25 cellular contexts compared by ENCODE assay signal in genomic region chr1:30694248-30695175, GRCh38. TPM values are rescaled to one million over a fixed set of nuclear protein-coding genes. Genes with fewer than 3 reads are reported as not detected.
DNase-seq lines count a peak whose midpoint lies in the region; FAIRE-seq and TF ChIP-seq lines count a peak whose summit lies in the region.
"Had no signal": no experiment of that assay in that cellular context is flagged by ENCODE, and none has a peak within 500 bp of the region (broad histone marks: within the 10 kb centered on the region; RNA-seq: fewer than 3 reads in every experiment).

No MANE protein-coding gene starts in this region.

- H3K9me2 ChIP-seq in Karpas-422 (replicated peaks; ENCODE audit: insufficient read depth, low read length) = no peaks in the 10 kb centered on the region

- POLR2A ChIA-PET in H1 (lab: Charles Lee; ENCODE audit: partially characterized antibody) = no interaction called here

- H3K9ac ChIP-seq in Karpas-422 (ENCODE audit: low read length) (peak overlapping the region; percentile 12), H1 (replicated peaks in 1 of 4; ENCODE audit: extremely low read depth in 1 of 4, low read depth in 3 of 4, low read length in 3 of 4) (no peak overlapping the region)

- H2BK120ac ChIP-seq in H1 (replicated peaks; ENCODE audit: low read depth, low read length) = no peak overlapping the region

- no peaks in the 10 kb centered on the region for H3K79me1 ChIP-seq in H1 (ENCODE audit: low read depth, low read length)

- no peaks in the 10 kb centered on the region for H4K20me1 ChIP-seq in Karpas-422 (ENCODE audit: insufficient read depth, low read depth, low read length)
- no peaks in the 10 kb centered on the region for H4K20me1 ChIP-seq in H1 (replicated peaks in 1 of 2; ENCODE audit: control insufficient read depth in 1 of 2, insufficient read depth in 2 of 2, low read length in 2 of 2)

- H3K4me1 ChIP-seq in Karpas-422 (ENCODE audit: low read length) (peaks cover 94% of the 10 kb centered on the region), H1 (replicated peaks in 1 of 4; ENCODE audit: control insufficient read depth in 3 of 4, insufficient read depth in 4 of 4, low read length in 3 of 4) (peaks cover 0 to 12% (median 4%) of the 10 kb centered on the region in 4 experiments; a peak in 6 of 7 replicates), esophagus squamous epithelium (peaks cover 0 to 42% (median 14%) of the 10 kb centered on the region in 3 donors)
- H3K4me1 ChIP-seq: Caco-2, SJSA1 had no signal

- H3K27me3 ChIP-seq in Karpas-422 (ENCODE audit: low read length) (no peaks in the 10 kb centered on the region), H1 (replicated peaks in 1 of 4; ENCODE audit: control insufficient read depth in 3 of 4, extremely low read depth in 1 of 4, insufficient read depth in 3 of 4, low read length in 3 of 4) (no peaks in the 10 kb centered on the region), esophagus squamous epithelium (peaks cover 0 to 39% (median 0%) of the 10 kb centered on the region in 4 donors)
- H3K27me3 ChIP-seq: SJSA1 had no signal

- WGBS in H1 (ENCODE audit: extremely low coverage in 1 of 2, insufficient coverage in 1 of 2, insufficient read length in 1 of 2, insufficient replicate concordance in 2 of 2, low coverage in 1 of 2, low lambda C conversion rate in 2 of 2, missing lambda C conversion rate in 1 of 2), 2 experiments = 83% methylated on average over 9 of the region's 9 CpGs; no CpG with 5 or more reads in 1 of the 2 experiments
- WGBS in esophagus squamous epithelium, 2 donors = 78 to 84% methylated on average over 2 to 5 of the region's 9 CpGs

- no peak overlapping the region for H2BK12ac ChIP-seq in H1 (ENCODE audit: low read depth, low read length)

- H2BK15ac ChIP-seq in H1 (ENCODE audit: low read length) = no peak overlapping the region

- H2BK20ac ChIP-seq in H1 (ENCODE audit: low read length) = no peak overlapping the region

- no peak overlapping the region for H3K4ac ChIP-seq in H1 (replicated peaks; ENCODE audit: insufficient read length, low read depth, low read length)

- H3K14ac ChIP-seq in H1 (ENCODE audit: insufficient read length) = no peak overlapping the region

- peak; percentile 50 for DNase-seq in Karpas-422
- peak; percentile 78 for DNase-seq in NCI-H526 treated with DMSO at 0.1 percent for 48 hours (lab: John Stamatoyannopoulos, UW)
- no peak for DNase-seq in H1 (ENCODE audit: low read depth in 1 of 2, low spot score in 2 of 2)
- DNase-seq in retina = peak; percentile 10
- no peak for DNase-seq in esophagus squamous epithelium (lab: John Stamatoyannopoulos, UW)
- DNase-seq in stimulated activated CD4-positive, alpha-beta T cell treated with anti-CD3 and anti-CD28 coated beads, Interleukin-4, amount 100 ng/mL, for 4 hours = no peak
- DNase-seq in iPS-NIHi11 (ENCODE audit: low spot score) = no peak
- DNase-seq: C1 segment of cervical spinal cord; Caco-2; CD8-positive, alpha-beta T cell; DMS79; GF-D8; GOT3; NCI-H1092; NCI-H1417 treated with DMSO at 0.1 percent for 48 hours; NCI-H1694 treated with DMSO at 0.1 percent for 48 hours; NCI-H2081; NCI-H2227 treated with DMSO at 0.1 percent for 48 hours; NCI-H510A; NCI-H748 treated with DMSO at 0.1 percent for 48 hours had no signal

- CTCF ChIA-PET in H1 (lab: Charles Lee; ENCODE audit: partially characterized antibody) = no interaction called here

- H3K4me3 ChIP-seq in Karpas-422 (ENCODE audit: low read length) = peak overlapping the region; percentile 23; the same call in 1 of the 2 replicates
- H3K4me3 ChIP-seq in H1 (ENCODE audit: extremely low read depth in 1 of 4, insufficient read depth in 2 of 4, low read depth in 3 of 4, low read length in 4 of 4) = no peak overlapping the region
- no peak overlapping the region for H3K4me3 ChIP-seq in esophagus squamous epithelium
- H3K4me3 ChIP-seq: SJSA1 had no signal

- no peak overlapping the region for H2AK5ac ChIP-seq in H1 (ENCODE audit: low read depth, low read length)

- peak overlapping the region; percentile 47 for H3K4me2 ChIP-seq in Karpas-422 (ENCODE audit: low read depth, low read length, poor library complexity, severe bottlenecking)
- no peak overlapping the region for H3K4me2 ChIP-seq in H1 (ENCODE audit: insufficient read depth in 1 of 2, low read depth in 2 of 2, low read length in 2 of 2)

- TF ChIP-seq POLR2A in H1 (IDR thresholded peaks at IDR 0.05; ENCODE audit: control extremely low read depth in 1 of 2, low read depth in 2 of 2, low read length in 2 of 2) (no peak), esophagus squamous epithelium (IDR thresholded peaks at IDR 0.05) (no peak)

- H2BK5ac ChIP-seq in H1 (ENCODE audit: low read depth, low read length) = no peak overlapping the region

- no peak overlapping the region for H4K8ac ChIP-seq in H1 (ENCODE audit: extremely low read depth, insufficient read depth, low read length)

- H3K23ac ChIP-seq in H1 (ENCODE audit: insufficient read length) = no peak overlapping the region

- H3K27ac ChIP-seq in Karpas-422 (ENCODE audit: low read length) = peak overlapping the region; percentile 11; the same call in 1 of the 2 replicates
- no peak overlapping the region for H3K27ac ChIP-seq in H1 (ENCODE audit: low read depth, low read length)
- H3K27ac ChIP-seq in esophagus squamous epithelium = peak overlapping the region in 2 of 4 donors; percentile 56 to 60
- H3K27ac ChIP-seq: SJSA1 had no signal

- H4K91ac ChIP-seq in H1 (replicated peaks; ENCODE audit: insufficient read length, low read length) = no peak overlapping the region

- no peak for FAIRE-seq in H1 (lab: Jason Lieb, UNC)
- FAIRE-seq: GM12891 had no signal

- TF ChIP-seq EP300 in H1 (IDR thresholded peaks at IDR 0.05; ENCODE audit: borderline replicate concordance in 1 of 2, low read depth in 2 of 2, low read length in 2 of 2) = no peak

- peaks cover under 1% of the 10 kb centered on the region; the same call in 1 of the 2 replicates for H3K23me2 ChIP-seq in H1 (ENCODE audit: low read depth, low read length)

- H3K9me3 ChIP-seq in Karpas-422 (ENCODE audit: low read length) (no peaks in the 10 kb centered on the region), H1 (ENCODE audit: insufficient read depth in 2 of 2, low read depth in 1 of 2, low read length in 1 of 2) (no peaks in the 10 kb centered on the region), esophagus squamous epithelium (no peaks in the 10 kb centered on the region)
- H3K9me3 ChIP-seq: Caco-2, SJSA1 had no signal

- H4K5ac ChIP-seq in H1 (ENCODE audit: insufficient read length, low read depth, low read length) = no peak overlapping the region

- no peak overlapping the region for H3K18ac ChIP-seq in H1 (ENCODE audit: extremely low read depth, low read length)

- H3K36me3 ChIP-seq in Karpas-422 (ENCODE audit: insufficient read depth, low read length) = no peaks in the 10 kb centered on the region
- no peaks in the 10 kb centered on the region for H3K36me3 ChIP-seq in H1 (ENCODE audit: control insufficient read depth in 2 of 4, insufficient read depth in 4 of 4, low read length in 3 of 4)
- H3K36me3 ChIP-seq in esophagus squamous epithelium = no peaks in the 10 kb centered on the region
- H3K36me3 ChIP-seq: SJSA1 had no signal

- H2AFZ ChIP-seq in Karpas-422 (ENCODE audit: low read length) (no peak overlapping the region), H1 (ENCODE audit: low read length) (no peak overlapping the region)

- no peaks in the 10 kb centered on the region for H3K79me2 ChIP-seq in Karpas-422 (ENCODE audit: low read length)
- no peaks in the 10 kb centered on the region for H3K79me2 ChIP-seq in H1 (ENCODE audit: control insufficient read depth in 1 of 2, insufficient read depth in 2 of 2, low read length in 2 of 2)

- no peak overlapping the region for H3K56ac ChIP-seq in H1 (replicated peaks; ENCODE audit: insufficient read length, low read depth, low read length)

- TF ChIP-seq CTCF in H1 (IDR thresholded peaks at IDR 0.05; ENCODE audit: control extremely low read depth in 1 of 3, insufficient read depth in 1 of 3, low read depth in 1 of 3, low read length in 3 of 3) = no peak
- no peak for TF ChIP-seq CTCF in esophagus squamous epithelium (IDR thresholded peaks at IDR 0.05)

- TF ChIP-seq RAD21 in H1 (IDR thresholded peaks at IDR 0.05 in 1 of 2, conservative IDR thresholded peaks at IDR 0.05 in 1 of 2; ENCODE audit: low read depth in 2 of 2, low read length in 2 of 2) = no peak

- intact Hi-C loops in esophagus squamous epithelium (cut with DNase I) = no loop called here

TF ChIP-seq in H1, 55 proteins besides CTCF, POLR2A, EP300 and RAD21:
- TF ChIP-seq SP1 (IDR thresholded peaks at IDR 0.05; ENCODE audit: low read depth, low read length) (peak; percentile 50; the same call in 1 of the 2 replicates), CREB1 (IDR thresholded peaks at IDR 0.05) (no peak), SRF (IDR thresholded peaks at IDR 0.05; ENCODE audit: low read depth, low read length) (no peak)

RNA-seq across cellular contexts. Expression of gene MATN1, which starts 28.9 kb away (rescaled TPM):
- 0.19 and 1.2 TPM in 2 replicates for total RNA-seq in Karpas-422 (2014; rRNA removed; shearing (Covaris generic); ENCODE audit: low replicate concordance)
- 0.11 and 0.28 TPM in 2 replicates for total RNA-seq in H1 (2021; fragmentation: NEBNext Ultra II Directional; extraction: Animal tissue kit (Norgen Biotek cat#: 25700))
- polyA plus RNA-seq in H1 (2011; rRNA removed) = 0.11 and 0.12 TPM in 2 replicates
- 0.23 TPM for polyA plus RNA-seq in H1 (2011; cell fraction: cytosol; rRNA removed)
- 0.19 TPM for polyA plus RNA-seq in H1 (2011; cell fraction: nucleus; rRNA removed)
- polyA plus RNA-seq in H1 (2012, experiment 1 of 2) = 0.11 to 0.32 TPM (median 0.16 TPM) in 4 replicates
- polyA plus RNA-seq in H1 (2012, experiment 2 of 2) = not detected
- 0.08 TPM for polyA plus RNA-seq in H1 (2013, experiment 1 of 2)
- 0.11 TPM for polyA plus RNA-seq in H1 (2013, experiment 2 of 2)
- 0.13 and 0.24 TPM in 2 replicates for polyA minus RNA-seq in H1 (2011; rRNA and poly(A)+ RNA removed)
- polyA minus RNA-seq in H1 (2011; cell fraction: cytosol; rRNA and poly(A)+ RNA removed) = not detected
- polyA minus RNA-seq in H1 (2011; cell fraction: nucleus; rRNA and poly(A)+ RNA removed) = not detected
- not detected for total RNA-seq in esophagus squamous epithelium
- total RNA-seq: A673, Caco-2, HT-29, Right ventricle myocardium superior had no signal

Comparison
In these comparisons a context has a peak if more than half of its experiments do, and no peak if none do; other contexts are left out.
1. DNase-seq: peak in Karpas-422 (single experiment), NCI-H526 treated with DMSO at 0.1 percent for 48 hours (single experiment) and retina (single experiment); none in H1 (0 of 2), esophagus squamous epithelium (single experiment), stimulated activated CD4-positive, alpha-beta T cell treated with anti-CD3 and anti-CD28 coated beads, Interleukin-4, amount 100 ng/mL, for 4 hours (0 of 2) and iPS-NIHi11 (single experiment).